In the genomic region with DNA sequence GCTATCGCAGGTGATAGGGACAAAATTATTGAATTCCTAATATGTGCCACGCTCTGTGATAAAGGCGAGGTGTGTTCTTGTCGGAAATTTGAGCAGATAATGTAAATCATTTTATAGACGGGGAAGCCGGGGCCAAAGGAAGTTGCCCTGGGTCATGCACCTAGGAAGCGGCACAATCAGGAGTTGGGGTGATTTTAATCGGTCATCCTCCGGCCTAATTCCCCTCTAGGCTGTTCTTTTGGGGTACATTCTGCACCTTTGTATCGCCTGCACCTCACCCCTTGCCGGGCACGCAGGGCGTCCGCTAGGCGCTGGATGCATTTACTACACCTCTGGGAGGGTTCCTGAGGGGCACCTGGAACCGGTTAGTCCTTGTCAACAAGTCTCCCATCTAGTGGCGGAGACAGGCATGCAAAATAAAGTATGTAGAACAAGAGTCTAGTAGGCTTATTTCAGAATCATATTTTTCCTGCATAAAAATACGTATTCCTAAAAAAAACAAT, we compare ENCODE assay signal across 8 cellular contexts. TPM values are rescaled to one million over a fixed set of nuclear protein-coding genes. Genes with fewer than 3 reads are reported as not detected.
DNase-seq lines count a peak whose midpoint lies in the region; ATAC-seq and TF ChIP-seq lines count a peak whose summit lies in the region.

No MANE protein-coding gene starts in this region.

- peak in 2 of 3 experiments; percentile 6 to 32 for TF ChIP-seq CTCF in ascending aorta (IDR thresholded peaks at IDR 0.05)

- DNase-seq in DMS153 treated with DMSO at 0.1 percent for 48 hours (lab: John Stamatoyannopoulos, UW; ENCODE audit: unreplicated experiment), result peak; percentile 41
- peak; percentile 65 for DNase-seq in HT-29 (ENCODE audit: low spot score)
- peak; percentile 53 for DNase-seq in SHP77 treated with DMSO at 0.1 percent for 48 hours (lab: John Stamatoyannopoulos, UW)
- DNase-seq in ascending aorta (ENCODE audit: low spot score in 2 of 2), result peak in 1 of 2 donors; percentile 70
- no peak for DNase-seq in iPS DF 6.9 (ENCODE audit: low read depth, low spot score)
- DNase-seq in putamen (ENCODE audit: low spot score), result no peak

- no peak overlapping the region for H3K27ac ChIP-seq in ascending aorta
- H3K27ac ChIP-seq in iPS DF 6.9 (ENCODE audit: low read length), result no peak overlapping the region

- H3K9me3 ChIP-seq in ascending aorta (no peaks in the 10 kb centered on the region), iPS DF 6.9 (ENCODE audit: control insufficient read depth, insufficient read depth, low read length) (no peaks in the 10 kb centered on the region), skeletal muscle satellite cell (replicated peaks; ENCODE audit: low read length) (no peaks in the 10 kb centered on the region)

- peak; percentile 28 for ATAC-seq in GM19463 (IDR thresholded peaks at IDR 0.05; ENCODE audit: unreplicated experiment)

- H3K4me2 ChIP-seq in skeletal muscle satellite cell (ENCODE audit: low read length), result peak overlapping the region; percentile 94

- H3K4me1 ChIP-seq in ascending aorta, result peaks cover 2 to 17% of the 10 kb centered on the region in 2 donors
- no peaks in the 10 kb centered on the region for H3K4me1 ChIP-seq in iPS DF 6.9 (ENCODE audit: control insufficient read depth, insufficient read depth, low read length)
- H3K4me1 ChIP-seq in skeletal muscle satellite cell (ENCODE audit: control insufficient read depth, insufficient read depth, low read length), result peaks cover 15% of the 10 kb centered on the region

- H3K9ac ChIP-seq in skeletal muscle satellite cell (ENCODE audit: low read depth, low read length), result peak overlapping the region; percentile 76

- H3K27me3 ChIP-seq in ascending aorta (no peaks in the 10 kb centered on the region), iPS DF 6.9 (ENCODE audit: control insufficient read depth, insufficient read depth, low read length) (no peaks in the 10 kb centered on the region), skeletal muscle satellite cell (ENCODE audit: control insufficient read depth, insufficient read depth, low read length) (peaks cover 3% of the 10 kb centered on the region)

- intact Hi-C loops in ascending aorta (cut with DNase I), result loop anchor here (2.0 to 10.0 kb wide), 3 partner anchors 74 to 700 kb away; a partner anchor contains a TSS

- WGBS in iPS DF 6.9 (ENCODE audit: insufficient coverage, insufficient read length), result no CpG with 5 or more reads among the region's 18 CpGs

- H3K36me3 ChIP-seq in ascending aorta (peaks cover 6 to 18% of the 10 kb centered on the region in 2 donors), iPS DF 6.9 (ENCODE audit: control insufficient read depth, insufficient read depth, low read length) (no peaks in the 10 kb centered on the region), skeletal muscle satellite cell (ENCODE audit: insufficient read depth, low read length) (no peaks in the 10 kb centered on the region)

- H3K4me3 ChIP-seq in ascending aorta, result peak overlapping the region; percentile 84 to 95
- H3K4me3 ChIP-seq in iPS DF 6.9 (ENCODE audit: low read length), result peak overlapping the region; percentile 48; the same call in 1 of the 2 replicates
- peak overlapping the region; percentile 94 for H3K4me3 ChIP-seq in skeletal muscle satellite cell (ENCODE audit: low read length)

RNA-seq across cellular contexts. Expression of a gene that starts 0.6 kb away (rescaled TPM):
- 43.3 and 50.1 TPM in 2 replicates for total RNA-seq in HT-29 (2014; rRNA removed; shearing (Covaris generic))
- total RNA-seq in ascending aorta, result 133 TPM
- total RNA-seq in skeletal muscle satellite cell (2012; rRNA removed), result 20.8 and 28.6 TPM in 2 replicates

RNA-seq across cellular contexts. Expression of a gene that starts 16.8 kb away (rescaled TPM):
- 0.28 TPM in 1 of 2 replicates, not detected in the other for total RNA-seq in HT-29 (2014; rRNA removed; shearing (Covaris generic))
- 1.4 TPM for total RNA-seq in ascending aorta
- 0.44 and 2.5 TPM in 2 replicates for total RNA-seq in skeletal muscle satellite cell (2012; rRNA removed)

RNA-seq across cellular contexts. Expression of a gene that starts 59.6 kb away (rescaled TPM):
- 32.8 and 43.9 TPM in 2 replicates for total RNA-seq in HT-29 (2014; rRNA removed; shearing (Covaris generic))
- not detected for total RNA-seq in ascending aorta
- 1.3 TPM in 1 of 2 replicates, not detected in the other for total RNA-seq in skeletal muscle satellite cell (2012; rRNA removed)

Comparison
In these comparisons a context has a peak if more than half of its experiments do, and no peak if none do; other contexts are left out.
1. DNase-seq: peak in DMS153 treated with DMSO at 0.1 percent for 48 hours (single experiment), HT-29 (single experiment) and SHP77 treated with DMSO at 0.1 percent for 48 hours (single experiment); none in iPS DF 6.9 (single experiment) and putamen (single experiment).
2. RNA of a gene that starts 59.6 kb away (total RNA-seq): 32.8 to 43.9 TPM in HT-29; not detected in ascending aorta (single experiment); every median in the first group is over 10 times any median in the second.
3. Peak in every context shown above with its lines, with median percentiles within 50 percentile points of each other: H3K4me3 ChIP-seq.